9 cellular contexts compared by ENCODE assay signal in the genomic region with DNA sequence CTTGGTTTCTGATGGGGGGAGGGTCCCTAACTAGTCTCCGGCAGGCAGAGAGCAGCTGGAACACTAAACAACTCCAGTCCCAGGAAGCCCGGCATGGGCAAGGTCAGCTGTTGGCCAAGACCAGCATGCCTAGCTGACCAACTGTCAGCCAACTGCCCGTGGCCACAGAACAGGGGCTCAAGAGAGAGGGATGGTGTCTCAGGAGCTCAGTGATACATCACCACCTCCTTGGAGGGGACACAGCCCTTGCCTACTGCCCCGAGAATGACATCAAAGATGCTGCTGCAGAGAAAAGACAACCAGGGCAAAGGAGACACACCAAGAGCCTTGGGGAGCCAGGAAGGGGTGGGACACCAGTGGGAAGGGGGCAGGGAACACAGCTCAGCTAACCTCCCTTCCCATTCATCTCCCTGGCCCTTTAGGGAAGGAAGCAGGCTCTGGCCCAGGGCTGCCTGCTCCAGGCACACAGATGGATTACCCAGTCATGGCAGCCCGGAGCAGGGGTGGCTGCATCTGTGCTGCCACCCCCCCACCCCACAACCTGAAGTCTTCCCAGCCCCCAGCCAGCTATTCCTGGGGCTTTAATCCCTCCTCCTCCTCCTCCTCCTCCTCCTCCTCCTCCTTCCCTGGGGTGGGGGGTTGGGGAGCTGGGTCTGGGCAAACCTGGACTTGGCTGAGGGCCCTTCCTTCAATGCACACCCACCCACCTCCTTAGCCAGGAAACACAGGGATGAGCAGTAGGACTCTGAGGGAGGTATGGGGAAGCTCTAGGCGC. TPM values are rescaled to one million over a fixed set of nuclear protein-coding genes. Genes with fewer than 3 reads are reported as not detected.
A peak's percentile ranks its signal among the peaks of the same experiment; 100 is the strongest.
DNase-seq lines count a peak whose midpoint lies in the region; ATAC-seq and TF ChIP-seq lines count a peak whose summit lies in the region.
"Had no signal": no experiment of that assay in that cellular context is flagged by ENCODE, and none has a peak within 500 bp of the region (broad histone marks: within the 10 kb centered on the region; RNA-seq: fewer than 3 reads in every experiment).

No MANE protein-coding gene starts in this region.

- H3K4me3 ChIP-seq in AG04450 (ENCODE audit: low read depth, low read length), result peak overlapping the region; percentile 77
- H3K4me3 ChIP-seq in HUES6 (ENCODE audit: low read depth, low read length), result peak overlapping the region; percentile 74
- H3K4me3 ChIP-seq in endodermal cell (ENCODE audit: low read length), result peak overlapping the region; percentile 82
- H3K4me3 ChIP-seq: GM12878 had no signal

- TF ChIP-seq CTCF in AG04450 (IDR thresholded peaks at IDR 0.05; ENCODE audit: low read depth, low read length) (no peak), endodermal cell (conservative IDR thresholded peaks at IDR 0.05) (no peak)

- ATAC-seq in naive thymus-derived CD8-positive, alpha-beta T cell, result no peak
- no peak for ATAC-seq in HG03432 (IDR thresholded peaks at IDR 0.05; ENCODE audit: unreplicated experiment)
- ATAC-seq in GM21526 (IDR thresholded peaks at IDR 0.05; ENCODE audit: low FRiP score, unreplicated experiment), result no peak

- no peaks in the 10 kb centered on the region; the same call in 1 of the 2 replicates for H3K9me3 ChIP-seq in AG04450 (ENCODE audit: control insufficient read depth, insufficient read depth, low read length)
- no peaks in the 10 kb centered on the region for H3K9me3 ChIP-seq in HUES6 (ENCODE audit: control insufficient read depth, insufficient read depth, low read depth, low read length)
- no peaks in the 10 kb centered on the region for H3K9me3 ChIP-seq in endodermal cell (ENCODE audit: control insufficient read depth, low read length)

- peak overlapping the region; percentile 61 for H3K4me3 Mint-ChIP-seq in endodermal cell
- H3K4me3 Mint-ChIP-seq in naive thymus-derived CD8-positive, alpha-beta T cell, result peak overlapping the region in 8 of 10 donors; percentile 49 to 92 (median 64)

- H3K27ac Mint-ChIP-seq in endodermal cell, result no peak overlapping the region
- H3K27ac Mint-ChIP-seq in naive thymus-derived CD8-positive, alpha-beta T cell, result no peak overlapping the region

- no peak for DNase-seq in AG04450 (ENCODE audit: low read depth, low spot score)
- peak; percentile 64 for DNase-seq in endodermal cell
- DNase-seq in naive thymus-derived CD8-positive, alpha-beta T cell, result no peak
- DNase-seq in KG1 (lab: John Stamatoyannopoulos, UW), result no peak
- no peak for DNase-seq in CD1c-positive myeloid dendritic cell (ENCODE audit: extremely low spot score)

- WGBS in endodermal cell (ENCODE audit: insufficient coverage in 1 of 2, insufficient read length in 1 of 2), 2 experiments, result 65 to 82% methylated on average over 4 to 6 of the region's 6 CpGs

- no peaks in the 10 kb centered on the region for H3K36me3 ChIP-seq in HUES6 (ENCODE audit: control insufficient read depth, insufficient read depth, low read length)
- H3K36me3 ChIP-seq in endodermal cell (ENCODE audit: control insufficient read depth, insufficient read depth, low read length), result no peaks in the 10 kb centered on the region

- H3K4me1 ChIP-seq in HUES6 (ENCODE audit: control insufficient read depth, insufficient read depth, low read length) (peaks cover 33% of the 10 kb centered on the region), endodermal cell (ENCODE audit: control insufficient read depth, insufficient read depth, low read length) (peaks cover 8% of the 10 kb centered on the region)

- H3K4me1 Mint-ChIP-seq in endodermal cell, result peaks cover 21% of the 10 kb centered on the region
- H3K4me1 Mint-ChIP-seq in naive thymus-derived CD8-positive, alpha-beta T cell, result peaks cover 8 to 10% (median 9%) of the 10 kb centered on the region in 4 donors

- peak overlapping the region; percentile 82 for H3K9ac ChIP-seq in HUES6 (ENCODE audit: low read length)
- no peak overlapping the region for H3K9ac ChIP-seq in endodermal cell (ENCODE audit: extremely low read depth, low read length, poor library complexity, severe bottlenecking)

- POLR2A ChIA-PET in AG04450 (lab: Yijun Ruan, JAX), result interaction anchor here (0.7 to 2.2 kb wide), 4 partner anchors 10 to 189 kb away, joined by 3 to 7 read pairs (median 5); a partner anchor contains a TSS
- POLR2A ChIA-PET in naive thymus-derived CD8-positive, alpha-beta T cell (lab: Charles Lee), result interaction anchor here (1.7 to 4.6 kb wide), 3 partner anchors 20 to 37 kb away, joined by 8 to 35 read pairs (median 29); no protein-coding TSS in a partner anchor

- peaks cover 3% of the 10 kb centered on the region for H3K27me3 Mint-ChIP-seq in endodermal cell (ENCODE audit: insufficient read depth)
- H3K27me3 Mint-ChIP-seq in naive thymus-derived CD8-positive, alpha-beta T cell, result peaks cover 0 to 2% (median 0%) of the 10 kb centered on the region in 5 donors

- peak overlapping the region; percentile 68 for H3K27ac ChIP-seq in AG04450 (ENCODE audit: low read depth, low read length)
- H3K27ac ChIP-seq in HUES6 (ENCODE audit: low read depth, low read length), result peak overlapping the region; percentile 64; the same call in 1 of the 2 replicates
- peak overlapping the region; percentile 83 for H3K27ac ChIP-seq in endodermal cell (ENCODE audit: low read depth, low read length)

- no peaks in the 10 kb centered on the region for H3K27me3 ChIP-seq in AG04450 (ENCODE audit: control insufficient read depth, insufficient read depth, low read length)
- no peaks in the 10 kb centered on the region for H3K27me3 ChIP-seq in HUES6 (ENCODE audit: control insufficient read depth, insufficient read depth, low read length)
- H3K27me3 ChIP-seq in endodermal cell (ENCODE audit: control insufficient read depth, insufficient read depth, low read length, poor library complexity, severe bottlenecking), result peaks cover 8% of the 10 kb centered on the region

- H3K9me3 Mint-ChIP-seq in endodermal cell, result no peaks in the 10 kb centered on the region
- H3K9me3 Mint-ChIP-seq in naive thymus-derived CD8-positive, alpha-beta T cell, result no peaks in the 10 kb centered on the region

- H3K36me3 Mint-ChIP-seq in endodermal cell (ENCODE audit: low read depth), result no peaks in the 10 kb centered on the region
- H3K36me3 Mint-ChIP-seq in naive thymus-derived CD8-positive, alpha-beta T cell, result no peaks in the 10 kb centered on the region

- CTCF ChIA-PET in AG04450 (lab: Charles Lee), result interaction anchor here (1.7 kb wide), 1 partner anchor 38 kb away, joined by 6 read pairs; no protein-coding TSS in a partner anchor

RNA-seq across cellular contexts. Expression of a gene that starts 1.9 kb away (rescaled TPM):
- 32.4 and 35.7 TPM in 2 replicates for polyA plus RNA-seq in AG04450 (2011; rRNA removed)
- polyA minus RNA-seq in AG04450 (2011; rRNA and poly(A)+ RNA removed), result 33.1 and 43.8 TPM in 2 replicates
- 10 to 100 TPM; 41.7 to 45.9 TPM for total RNA-seq in endodermal cell
- polyA plus RNA-seq in endodermal cell (2013, experiment 1 of 2), result 51.8 TPM
- 45.1 TPM for polyA plus RNA-seq in endodermal cell (2013, experiment 2 of 2)
- total RNA-seq in naive thymus-derived CD8-positive, alpha-beta T cell, result 100 to 1,000 TPM; 130 to 132 TPM
- 100 to 1,000 TPM; 156 to 189 (median 167) TPM for polyA plus RNA-seq in naive thymus-derived CD8-positive, alpha-beta T cell
